8 cellular contexts compared by ENCODE assay signal in genomic region chr17:32352734-32353133, GRCh38. TPM values are rescaled to one million over a fixed set of nuclear protein-coding genes. Genes with fewer than 3 reads are reported as not detected.
DNase-seq lines count a peak whose midpoint lies in the region; ATAC-seq, FAIRE-seq and TF ChIP-seq lines count a peak whose summit lies in the region.
"Not testable (repeated sequence)": the region's sequence is repeated elsewhere in the genome, so short reads cannot be mapped to it uniquely, and the experiment has no call there.

No MANE protein-coding gene starts in this region.

- not testable (repeated sequence) for H2BK120ac ChIP-seq in H1 (replicated peaks; ENCODE audit: low read depth, low read length)

- not testable (repeated sequence) for H3K23ac ChIP-seq in H1 (ENCODE audit: insufficient read length)

- H3K4ac ChIP-seq in H1 (replicated peaks; ENCODE audit: insufficient read length, low read depth, low read length), result not testable (repeated sequence)

- H2AK5ac ChIP-seq in H1 (ENCODE audit: low read depth, low read length), result not testable (repeated sequence)

- not testable (repeated sequence) for TF ChIP-seq CTCF in CD14-positive monocyte (IDR thresholded peaks at IDR 0.05); H1 (IDR thresholded peaks at IDR 0.05; ENCODE audit: control extremely low read depth in 1 of 3, insufficient read depth in 1 of 3, low read depth in 1 of 3, low read length in 3 of 3); neural crest cell (conservative IDR thresholded peaks at IDR 0.05); stomach (IDR thresholded peaks at IDR 0.05)

- peaks cover 51 to 81% of the 10 kb centered on the region in 2 experiments for H3K79me2 ChIP-seq in H1 (ENCODE audit: control insufficient read depth in 1 of 2, insufficient read depth in 2 of 2, low read length in 2 of 2)

- H3K27ac Mint-ChIP-seq in CD14-positive monocyte, result peak overlapping the region in 4 of 7 donors; percentile 25 to 70 (median 32)
- peak overlapping the region; percentile 51 for H3K27ac Mint-ChIP-seq in T-helper 17 cell
- H3K27ac Mint-ChIP-seq in activated naive CD8-positive, alpha-beta T cell treated with anti-CD3 and anti-CD28 coated beads, Interleukin-2, amount 10 ng/mL, durations not matched to agents 7 days and 5 days; neural crest cell (ENCODE audit: unreplicated experiment): not testable (repeated sequence)

- not testable (repeated sequence) for H4K91ac ChIP-seq in H1 (replicated peaks; ENCODE audit: insufficient read length, low read length)

- not testable (repeated sequence) for H4K8ac ChIP-seq in H1 (ENCODE audit: extremely low read depth, insufficient read depth, low read length)

- intact Hi-C loops in CD14-positive monocyte (cut with micrococcal nuclease), result loop anchor here in 1 of 2 donors (5.0 kb wide), 1 partner anchor 90 kb away; the partner anchor contains the start of gene PSMD11
- intact Hi-C loops in stomach (cut with DNase I; ENCODE audit: low total_unique reads), result not testable (repeated sequence)

- not testable (repeated sequence) for ATAC-seq in T-helper 17 cell; activated naive CD8-positive, alpha-beta T cell treated with anti-CD3 and anti-CD28 coated beads, Interleukin-2, amount 10 ng/mL, durations not matched to agents 7 days and 5 days (ENCODE audit: low read depth)

- H3K4me1 ChIP-seq in HUES64 (ENCODE audit: insufficient read depth, low read length); H1 (replicated peaks in 1 of 4; ENCODE audit: control insufficient read depth in 3 of 4, insufficient read depth in 4 of 4, low read length in 3 of 4); iPS-18a (ENCODE audit: control insufficient read depth, low read depth, low read length): not testable (repeated sequence)
- H3K4me1 ChIP-seq in stomach, result peaks cover 43 to 77% (median 71%) of the 10 kb centered on the region in 4 donors

- H4K5ac ChIP-seq in H1 (ENCODE audit: insufficient read length, low read depth, low read length), result not testable (repeated sequence)

- WGBS in HUES64, result 98% methylated on average over 9 of the region's 9 CpGs
- 99% methylated on average over 9 of the region's 9 CpGs; no CpG with 5 or more reads in 1 of the 2 experiments for WGBS in H1 (ENCODE audit: extremely low coverage in 1 of 2, insufficient coverage in 1 of 2, insufficient read length in 1 of 2, insufficient replicate concordance in 2 of 2, low coverage in 1 of 2, low lambda C conversion rate in 2 of 2, missing lambda C conversion rate in 1 of 2), 2 experiments
- WGBS in stomach, 5 donors, result 86 to 91% (median 90%) methylated on average over 9 of the region's 9 CpGs

- H3K27me3 Mint-ChIP-seq in CD14-positive monocyte (ENCODE audit: low read depth in 3 of 3); T-helper 17 cell; activated naive CD8-positive, alpha-beta T cell treated with anti-CD3 and anti-CD28 coated beads, Interleukin-2, amount 10 ng/mL, durations not matched to agents 7 days and 5 days; neural crest cell (ENCODE audit: low read depth): not testable (repeated sequence)

- not testable (repeated sequence) for H2BK5ac ChIP-seq in H1 (ENCODE audit: low read depth, low read length)

- H2BK20ac ChIP-seq in H1 (ENCODE audit: low read length), result not testable (repeated sequence)

- H3K18ac ChIP-seq in H1 (ENCODE audit: extremely low read depth, low read length), result not testable (repeated sequence)

- H3K14ac ChIP-seq in H1 (ENCODE audit: insufficient read length), result not testable (repeated sequence)

- H3K79me1 ChIP-seq in H1 (ENCODE audit: low read depth, low read length), result not testable (repeated sequence)

- CTCF ChIA-PET in H1 (lab: Charles Lee; ENCODE audit: partially characterized antibody), result interaction anchor here (1.1 to 2.4 kb wide), 2 partner anchors 19 to 100 kb away, joined by 3 to 8 read pairs; no protein-coding TSS in a partner anchor

- POLR2A ChIA-PET in activated naive CD8-positive, alpha-beta T cell treated with anti-CD3 and anti-CD28 coated beads, Interleukin-2, amount 10 ng/mL, durations not matched to agents 7 days and 5 days (lab: Charles Lee), result not testable (repeated sequence)
- POLR2A ChIA-PET in H1 (lab: Charles Lee; ENCODE audit: partially characterized antibody), result interaction anchor here (1.3 to 8.0 kb wide), 3 partner anchors 11 to 121 kb away, joined by 5 to 65 read pairs (median 10); no protein-coding TSS in a partner anchor

- H3K4me3 Mint-ChIP-seq in CD14-positive monocyte, result not testable (repeated sequence)
- H3K4me3 Mint-ChIP-seq in T-helper 17 cell, result peak overlapping the region; percentile 99
- peak overlapping the region; percentile 91 for H3K4me3 Mint-ChIP-seq in activated naive CD8-positive, alpha-beta T cell treated with anti-CD3 and anti-CD28 coated beads, Interleukin-2, amount 10 ng/mL, durations not matched to agents 7 days and 5 days
- peak overlapping the region; percentile 97 for H3K4me3 Mint-ChIP-seq in neural crest cell

- not testable (repeated sequence) for DNase-seq in CD14-positive monocyte (ENCODE audit: low spot score); T-helper 17 cell; activated naive CD8-positive, alpha-beta T cell treated with anti-CD3 and anti-CD28 coated beads, Interleukin-2, amount 10 ng/mL, durations not matched to agents 7 days and 5 days; H1 (ENCODE audit: low read depth in 1 of 2, low spot score in 2 of 2); neural crest cell (ENCODE audit: low read depth, low spot score); stomach

- H2BK15ac ChIP-seq in H1 (ENCODE audit: low read length), result not testable (repeated sequence)

- H3K9me3 ChIP-seq in HUES64 (ENCODE audit: insufficient read depth, low read depth, low read length); T-helper 17 cell (ENCODE audit: control insufficient read depth, low read length, poor library complexity, severe bottlenecking); H1 (ENCODE audit: insufficient read depth in 2 of 2, low read depth in 1 of 2, low read length in 1 of 2); iPS-18a (ENCODE audit: control insufficient read depth, low read depth, low read length); stomach: not testable (repeated sequence)

- TF ChIP-seq RAD21 in H1 (IDR thresholded peaks at IDR 0.05 in 1 of 2, conservative IDR thresholded peaks at IDR 0.05 in 1 of 2; ENCODE audit: low read depth in 2 of 2, low read length in 2 of 2), result not testable (repeated sequence)

- H3K27ac ChIP-seq in HUES64 (ENCODE audit: low read depth, low read length); H1 (ENCODE audit: low read depth, low read length); iPS-18a (ENCODE audit: low read length); stomach: not testable (repeated sequence)

- not testable (repeated sequence) for FAIRE-seq in H1 (lab: Jason Lieb, UNC)

- not testable (repeated sequence) for H2AFZ ChIP-seq in H1 (ENCODE audit: low read length)

- H3K9ac ChIP-seq in HUES64 (ENCODE audit: low read depth, low read length), result 0 out of 2 replicates have a peak overlapping the region, but pooled peaks have one; percentile 13
- H3K9ac ChIP-seq in H1 (replicated peaks in 1 of 4; ENCODE audit: extremely low read depth in 1 of 4, low read depth in 3 of 4, low read length in 3 of 4); iPS-18a (ENCODE audit: low read length): not testable (repeated sequence)

- H3K23me2 ChIP-seq in H1 (ENCODE audit: low read depth, low read length), result not testable (repeated sequence)

- not testable (repeated sequence) for H3K56ac ChIP-seq in H1 (replicated peaks; ENCODE audit: insufficient read length, low read depth, low read length)

- peaks cover 37% of the 10 kb centered on the region for H3K4me1 Mint-ChIP-seq in CD14-positive monocyte
- H3K4me1 Mint-ChIP-seq in T-helper 17 cell, result peaks cover 43% of the 10 kb centered on the region
- peaks cover 37% of the 10 kb centered on the region for H3K4me1 Mint-ChIP-seq in activated naive CD8-positive, alpha-beta T cell treated with anti-CD3 and anti-CD28 coated beads, Interleukin-2, amount 10 ng/mL, durations not matched to agents 7 days and 5 days
- peaks cover 45% of the 10 kb centered on the region for H3K4me1 Mint-ChIP-seq in neural crest cell

- H3K4me3 ChIP-seq in HUES64 (ENCODE audit: low read length) (peak overlapping the region; percentile 97), H1 (ENCODE audit: extremely low read depth in 1 of 4, insufficient read depth in 2 of 4, low read depth in 3 of 4, low read length in 4 of 4) (peak overlapping the region in 3 of 4 experiments; percentile 7 to 85 (median 15); a peak in 5 of 8 replicates), iPS-18a (ENCODE audit: low read length) (peak overlapping the region; percentile 86), stomach (peak overlapping the region; percentile 63 to 89 (median 78))

- H3K4me2 ChIP-seq in H1 (ENCODE audit: insufficient read depth in 1 of 2, low read depth in 2 of 2, low read length in 2 of 2), result peak overlapping the region; percentile 88 to 89

- H3K27me3 ChIP-seq in HUES64 (ENCODE audit: insufficient read depth, low read length); H1 (replicated peaks in 1 of 4; ENCODE audit: control insufficient read depth in 3 of 4, extremely low read depth in 1 of 4, insufficient read depth in 3 of 4, low read length in 3 of 4); iPS-18a (ENCODE audit: control insufficient read depth, insufficient read depth, low read length); stomach: not testable (repeated sequence)

- H4K20me1 ChIP-seq in H1 (replicated peaks in 1 of 2; ENCODE audit: control insufficient read depth in 1 of 2, insufficient read depth in 2 of 2, low read length in 2 of 2), result peaks cover 20 to 32% of the 10 kb centered on the region in 2 experiments

- H3K36me3 ChIP-seq in HUES64 (ENCODE audit: insufficient read depth, low read length), result peaks cover 59% of the 10 kb centered on the region
- peaks cover 0 to 50% (median 17%) of the 10 kb centered on the region in 4 experiments; a peak in 7 of 8 replicates for H3K36me3 ChIP-seq in H1 (ENCODE audit: control insufficient read depth in 2 of 4, insufficient read depth in 4 of 4, low read length in 3 of 4)
- peaks cover 48% of the 10 kb centered on the region for H3K36me3 ChIP-seq in iPS-18a (ENCODE audit: control insufficient read depth, low read depth, low read length)
- H3K36me3 ChIP-seq in stomach, result peaks cover 5 to 58% (median 56%) of the 10 kb centered on the region in 4 donors

- H3K9me3 Mint-ChIP-seq in CD14-positive monocyte; activated naive CD8-positive, alpha-beta T cell treated with anti-CD3 and anti-CD28 coated beads, Interleukin-2, amount 10 ng/mL, durations not matched to agents 7 days and 5 days; neural crest cell: not testable (repeated sequence)

- H3K36me3 Mint-ChIP-seq in CD14-positive monocyte (peaks cover 34 to 54% of the 10 kb centered on the region in 2 donors), T-helper 17 cell (ENCODE audit: low read depth) (peaks cover 19% of the 10 kb centered on the region), neural crest cell (ENCODE audit: low read depth) (peaks cover 13% of the 10 kb centered on the region)
- peaks cover 56% of the 10 kb centered on the region for H3K36me3 Mint-ChIP-seq in activated naive CD8-positive, alpha-beta T cell treated with anti-CD3 and anti-CD28 coated beads, Interleukin-2, amount 10 ng/mL, durations not matched to agents 7 days and 5 days

- TF ChIP-seq EP300 in H1 (IDR thresholded peaks at IDR 0.05; ENCODE audit: borderline replicate concordance in 1 of 2, low read depth in 2 of 2, low read length in 2 of 2); stomach (IDR thresholded peaks at IDR 0.05): not testable (repeated sequence)

- H2BK12ac ChIP-seq in H1 (ENCODE audit: low read depth, low read length), result not testable (repeated sequence)

- not testable (repeated sequence) for TF ChIP-seq POLR2A in H1 (IDR thresholded peaks at IDR 0.05; ENCODE audit: control extremely low read depth in 1 of 2, low read depth in 2 of 2, low read length in 2 of 2); stomach (IDR thresholded peaks at IDR 0.05)

RNA-seq across cellular contexts. Expression of gene ZNF207, which starts 2.8 kb away (rescaled TPM):
- polyA plus RNA-seq in CD14-positive monocyte (100 to 1,000 TPM; 138 to 147 TPM), H1 (2011; rRNA removed) (214 and 286 TPM in 2 replicates), stomach (10 to 100 TPM; 46.8 to 72.2 (median 47.7) TPM)
- polyA plus RNA-seq in HUES64 (2013, experiment 1 of 2), result 232 TPM
- 217 TPM for polyA plus RNA-seq in HUES64 (2013, experiment 2 of 2)
- total RNA-seq in T-helper 17 cell (100 to 1,000 TPM; 259 to 269 TPM), neural crest cell (245 and 249 TPM in 2 replicates), stomach (100 to 1,000 TPM; 104 to 800 (median 220) TPM)
- 100 to 1,000 TPM; 264 to 274 TPM for total RNA-seq in activated naive CD8-positive, alpha-beta T cell treated with anti-CD3 and anti-CD28 coated beads, Interleukin-2, amount 10 ng/mL, durations not matched to agents 7 days and 5 days
- total RNA-seq in H1 (2021; fragmentation: NEBNext Ultra II Directional; extraction: Animal tissue kit (Norgen Biotek cat#: 25700)), result 254 and 268 TPM in 2 replicates
- 246 TPM for polyA plus RNA-seq in H1 (2011; cell fraction: cytosol; rRNA removed)
- 286 TPM for polyA plus RNA-seq in H1 (2011; cell fraction: nucleus; rRNA removed)
- polyA plus RNA-seq in H1 (2012, experiment 1 of 2), result 183 to 222 TPM (median 202 TPM) in 4 replicates
- polyA plus RNA-seq in H1 (2012, experiment 2 of 2), result 68.0 TPM
- 185 TPM for polyA plus RNA-seq in H1 (2013, experiment 1 of 2)
- polyA plus RNA-seq in H1 (2013, experiment 2 of 2), result 175 TPM
- 453 and 460 TPM in 2 replicates for polyA minus RNA-seq in H1 (2011; rRNA and poly(A)+ RNA removed)
- 181 TPM for polyA minus RNA-seq in H1 (2011; cell fraction: cytosol; rRNA and poly(A)+ RNA removed)
- polyA minus RNA-seq in H1 (2011; cell fraction: nucleus; rRNA and poly(A)+ RNA removed), result 307 TPM

RNA-seq across cellular contexts. Expression of gene C17orf75, which starts 10.8 kb away (rescaled TPM):
- polyA plus RNA-seq in CD14-positive monocyte (1 to 10 TPM; 5.0 to 5.7 TPM), H1 (2011; rRNA removed) (12.0 and 15.8 TPM in 2 replicates), stomach (10 to 100 TPM; 11.0 to 14.1 (median 11.2) TPM)
- 31.6 TPM for polyA plus RNA-seq in HUES64 (2013, experiment 1 of 2)
- polyA plus RNA-seq in HUES64 (2013, experiment 2 of 2), result 37.4 TPM
- total RNA-seq in T-helper 17 cell (10 to 100 TPM; 11.6 to 11.8 TPM), neural crest cell (46.8 and 52.8 TPM in 2 replicates), stomach (10 to 100 TPM in 4 of 5 donors, 1 to 10 TPM in 1; 7.5 to 48.0 (median 26.8) TPM)
- 10 to 100 TPM; 31.5 to 35.9 TPM for total RNA-seq in activated naive CD8-positive, alpha-beta T cell treated with anti-CD3 and anti-CD28 coated beads, Interleukin-2, amount 10 ng/mL, durations not matched to agents 7 days and 5 days
- 35.4 and 42.6 TPM in 2 replicates for total RNA-seq in H1 (2021; fragmentation: NEBNext Ultra II Directional; extraction: Animal tissue kit (Norgen Biotek cat#: 25700))
- 28.3 TPM for polyA plus RNA-seq in H1 (2011; cell fraction: cytosol; rRNA removed)
- 17.9 TPM for polyA plus RNA-seq in H1 (2011; cell fraction: nucleus; rRNA removed)
- polyA plus RNA-seq in H1 (2012, experiment 1 of 2), result 27.6 to 38.1 TPM (median 37.1 TPM) in 4 replicates
- 5.0 TPM for polyA plus RNA-seq in H1 (2012, experiment 2 of 2)
- 29.9 TPM for polyA plus RNA-seq in H1 (2013, experiment 1 of 2)
- 28.1 TPM for polyA plus RNA-seq in H1 (2013, experiment 2 of 2)
- 19.6 and 23.2 TPM in 2 replicates for polyA minus RNA-seq in H1 (2011; rRNA and poly(A)+ RNA removed)
- polyA minus RNA-seq in H1 (2011; cell fraction: cytosol; rRNA and poly(A)+ RNA removed), result 16.4 TPM
- polyA minus RNA-seq in H1 (2011; cell fraction: nucleus; rRNA and poly(A)+ RNA removed), result 21.9 TPM

Comparison
In these comparisons a context has a peak if more than half of its experiments do, and no peak if none do; other contexts are left out.
1. H3K4me3 ChIP-seq: peak in every context shown above with its lines; median percentile 97 in HUES64; 86 in iPS-18a; 78 in stomach; 15 in H1.